Comparison of ENCODE assay signal across 4 cellular contexts in genomic region chr3:147522780-147523179, GRCh38.
DNase-seq lines count a peak whose midpoint lies in the region; ATAC-seq, FAIRE-seq and TF ChIP-seq lines count a peak whose summit lies in the region.
"Not testable (repeated sequence)": the region's sequence is repeated elsewhere in the genome, so short reads cannot be mapped to it uniquely, and the experiment has no call there.

No MANE protein-coding gene starts in this region.

- H3K27me3 Mint-ChIP-seq in WTC11 (ENCODE audit: low read depth); chondrocyte (ENCODE audit: low read depth): not testable (repeated sequence)

- POLR2A ChIA-PET in WTC11 (lab: Charles Lee), result not testable (repeated sequence)

- not testable (repeated sequence) for H3K9me3 Mint-ChIP-seq in WTC11
- peaks cover 34% of the 10 kb centered on the region for H3K9me3 Mint-ChIP-seq in chondrocyte (ENCODE audit: low read depth)

- CTCF ChIA-PET in WTC11 (lab: Charles Lee), result not testable (repeated sequence)

- peak; percentile 54 for FAIRE-seq in endometrium (lab: Jason Lieb, UNC)
- peak; percentile 50 for FAIRE-seq in frontal cortex (lab: Jason Lieb, UNC)

- H3K4me3 Mint-ChIP-seq in WTC11; chondrocyte (ENCODE audit: unreplicated experiment): not testable (repeated sequence)

- H3K36me3 Mint-ChIP-seq in WTC11; chondrocyte (ENCODE audit: low read depth): not testable (repeated sequence)

- ATAC-seq in WTC11, result not testable (repeated sequence)

- not testable (repeated sequence) for H3K4me1 Mint-ChIP-seq in WTC11; chondrocyte (ENCODE audit: low read depth)

- not testable (repeated sequence) for H3K27ac Mint-ChIP-seq in WTC11
- peak overlapping the region; percentile 57 for H3K27ac Mint-ChIP-seq in chondrocyte (ENCODE audit: unreplicated experiment)

- TF ChIP-seq CTCF in WTC11 (IDR thresholded peaks at IDR 0.05); chondrocyte (IDR thresholded peaks at IDR 0.05): not testable (repeated sequence)

- not testable (repeated sequence) for DNase-seq in WTC11 (ENCODE audit: low spot score); chondrocyte (ENCODE audit: low spot score); frontal cortex (ENCODE audit: low spot score in 2 of 2)

TF ChIP-seq in WTC11, 78 proteins besides CTCF, POLR2A, EP300 and RAD21:
- TF ChIP-seq HMGA2 (CRISPR knock-in tag; IDR thresholded peaks at IDR 0.05), result peak; percentile 98
TF ChIP-seq in WTC11: peak in this region for 1; not testable (repeated sequence) for 77.
